9 cellular contexts compared by ENCODE assay signal in genomic region chr1:85047472-85048295, GRCh38. TPM values are rescaled to one million over a fixed set of nuclear protein-coding genes. Genes with fewer than 3 reads are reported as not detected.
DNase-seq lines count a peak whose midpoint lies in the region; ATAC-seq and TF ChIP-seq lines count a peak whose summit lies in the region.
"Had no signal": no experiment of that assay in that cellular context is flagged by ENCODE, and none has a peak within 500 bp of the region (broad histone marks: within the 10 kb centered on the region; RNA-seq: fewer than 3 reads in every experiment).

No MANE protein-coding gene starts in this region.

- H3K79me2 ChIP-seq in GM23248 (ENCODE audit: insufficient read depth): no peaks in the 10 kb centered on the region

- no peak for TF ChIP-seq EP300 in upper lobe of left lung (IDR thresholded peaks at IDR 0.05)

- WGBS in GM23248 (ENCODE audit: low coverage in 1 of 2, low lambda C conversion rate in 2 of 2, missing lambda C conversion rate in 2 of 2), 2 experiments: 16 to 18% methylated on average over 40 to 48 of the region's 55 CpGs
- 4 to 5% methylated on average over 40 to 55 of the region's 55 CpGs for WGBS in lung, 2 donors
- 6 to 8% methylated on average over 25 to 30 of the region's 55 CpGs for WGBS in upper lobe of left lung, 2 donors

- in situ Hi-C loops in GM23248 (cut with MboI) (no loop called here), brain microvascular endothelial cell (cut with HindIII; ENCODE audit: low pct_ligation_motif_present, low sequenced_read_pairs) (no loop called here)

- TF ChIP-seq CTCF in brain microvascular endothelial cell (IDR thresholded peaks at IDR 0.05; ENCODE audit: low read depth, low read length, missing control alignments) (no peak), lung (IDR thresholded peaks at IDR 0.05; ENCODE audit: control extremely low read depth, extremely low read depth) (no peak), upper lobe of left lung (IDR thresholded peaks at IDR 0.05) (no peak)

- no peaks in the 10 kb centered on the region for H3K9me3 ChIP-seq in GM23248 (ENCODE audit: low read depth)
- peaks cover 0 to 3% of the 10 kb centered on the region in 2 donors for H3K9me3 ChIP-seq in lung (ENCODE audit: control insufficient read depth in 2 of 2, insufficient read depth in 1 of 2, low read length in 1 of 2)
- no peaks in the 10 kb centered on the region for H3K9me3 ChIP-seq in upper lobe of left lung

- H3K4me3 ChIP-seq in GM23248 (peak overlapping the region; percentile 69), brain microvascular endothelial cell (ENCODE audit: low read depth, low read length) (peak overlapping the region; percentile 42), lung (peak overlapping the region; percentile 54), upper lobe of left lung (peak overlapping the region; percentile 44 to 63 (median 56))

- H3K9me2 ChIP-seq in GM23248 (ENCODE audit: insufficient read depth): no peaks in the 10 kb centered on the region

- ATAC-seq in lung (ENCODE audit: insufficient read depth, low FRiP score): peak; percentile 64
- ATAC-seq in upper lobe of left lung (ENCODE audit: low FRiP score in 2 of 2): peak; percentile 54 to 87

- no peak for TF ChIP-seq POLR2A in upper lobe of left lung (IDR thresholded peaks at IDR 0.05)

- DNase-seq in NOMO-1 treated with DMSO at 0.1 percent for 48 hours (lab: John Stamatoyannopoulos, UW; ENCODE audit: unreplicated experiment) (peak; percentile 7), NOMO-1 treated with dmso at 0.1 percent for 144 hours (lab: John Stamatoyannopoulos, UW; ENCODE audit: unreplicated experiment) (no peak), GM23248 (peak; percentile 54), LHCN-M2 (ENCODE audit: low read depth) (peak; percentile 11), brain microvascular endothelial cell (no peak), lung (ENCODE audit: low spot score) (peak; percentile 29), upper lobe of left lung (no peak), T1000 (lab: John Stamatoyannopoulos, UW) (no peak)
- DNase-seq: DND-41 had no signal

- H4K20me1 ChIP-seq in GM23248 (ENCODE audit: insufficient read depth): no peaks in the 10 kb centered on the region

- H3K27me3 ChIP-seq in GM23248 (replicated peaks; ENCODE audit: insufficient read depth) (peaks cover 33% of the 10 kb centered on the region), brain microvascular endothelial cell (replicated peaks) (peaks cover 68% of the 10 kb centered on the region), lung (ENCODE audit: control insufficient read depth, insufficient read depth) (no peaks in the 10 kb centered on the region), upper lobe of left lung (peaks cover 0 to 16% (median 6%) of the 10 kb centered on the region in 4 donors)

- H3K4me1 ChIP-seq in GM23248 (ENCODE audit: insufficient read depth) (no peaks in the 10 kb centered on the region), lung (ENCODE audit: control insufficient read depth in 2 of 2, insufficient read depth in 2 of 2, low read length in 2 of 2) (peaks cover 0 to 8% of the 10 kb centered on the region in 2 donors), upper lobe of left lung (peaks cover 15 to 18% (median 16%) of the 10 kb centered on the region in 4 donors)

- H3K9ac ChIP-seq in GM23248: peak overlapping the region; percentile 29; the same call in 1 of the 2 replicates

- no peaks in the 10 kb centered on the region for H3F3A ChIP-seq in GM23248 (ENCODE audit: insufficient read depth)

- no peak overlapping the region for H3K27ac ChIP-seq in GM23248
- no peak overlapping the region for H3K27ac ChIP-seq in brain microvascular endothelial cell
- H3K27ac ChIP-seq in lung (ENCODE audit: low read depth in 1 of 2, low read length in 1 of 2): no peak overlapping the region
- peak overlapping the region in 1 of 4 donors; percentile 60 for H3K27ac ChIP-seq in upper lobe of left lung

- peak overlapping the region; percentile 78 for H3K4me2 ChIP-seq in GM23248 (ENCODE audit: unreplicated experiment)

- H3K36me3 ChIP-seq in GM23248 (ENCODE audit: low read depth): no peaks in the 10 kb centered on the region
- H3K36me3 ChIP-seq in brain microvascular endothelial cell (replicated peaks): no peaks in the 10 kb centered on the region
- no peaks in the 10 kb centered on the region for H3K36me3 ChIP-seq in lung (ENCODE audit: control insufficient read depth in 2 of 2, insufficient read depth in 2 of 2, low read length in 2 of 2)
- H3K36me3 ChIP-seq in upper lobe of left lung: no peaks in the 10 kb centered on the region

- peak overlapping the region; percentile 87 for H2AFZ ChIP-seq in GM23248

RNA-seq across cellular contexts. Expression of gene MCOLN3, which starts 0.6 kb away (rescaled TPM):
- 0.51 and 0.54 TPM in 2 replicates for total RNA-seq in GM23248 (2014; rRNA removed; shearing (Covaris generic))
- polyA plus RNA-seq in GM23248 (2016; fragmentation: Nextera tagmentation; extraction: Ambion mirVana) (0.77 and 1.0 TPM in 2 replicates), lung (1 to 10 TPM in 1 of 2 donors, under 1 TPM in 1; 0.84 to 4.5 TPM)
- total RNA-seq in LHCN-M2 (2014; rRNA removed) (1.9 and 3.0 TPM in 2 replicates), lung (1 to 10 TPM in 1 of 2 donors, under 1 TPM in 1; 0.68 to 4.2 TPM), upper lobe of left lung (10 to 100 TPM in 1 of 6 donors, 1 to 10 TPM in 5; 5.5 to 18.9 (median 5.8) TPM)
- 0.49 TPM for polyA plus RNA-seq in LHCN-M2 (2012)

RNA-seq across cellular contexts. Expression of gene MCOLN2, which starts 50.8 kb away (rescaled TPM):
- 1.0 TPM in 1 of 2 replicates, not detected in the other for total RNA-seq in GM23248 (2014; rRNA removed; shearing (Covaris generic))
- polyA plus RNA-seq in GM23248 (2016; fragmentation: Nextera tagmentation; extraction: Ambion mirVana) (0.25 and 0.31 TPM in 2 replicates), lung (1 to 10 TPM; 4.2 to 9.8 TPM)
- total RNA-seq in LHCN-M2 (2014; rRNA removed) (0.06 and 0.34 TPM in 2 replicates), lung (10 to 100 TPM in 1 of 2 donors, 1 to 10 TPM in 1; 5.0 to 17.1 TPM), upper lobe of left lung (10 to 100 TPM in 2 of 6 donors, 1 to 10 TPM in 4; 5.8 to 41.9 (median 7.4) TPM)
- not detected for polyA plus RNA-seq in LHCN-M2 (2012)

Comparison
In these comparisons a context has a peak if more than half of its experiments do, and no peak if none do; other contexts are left out.
1. DNase-seq: peak in NOMO-1 treated with DMSO at 0.1 percent for 48 hours (single experiment), GM23248 (single experiment), LHCN-M2 (single experiment) and lung (single experiment); none in NOMO-1 treated with dmso at 0.1 percent for 144 hours (single experiment), brain microvascular endothelial cell (single experiment), upper lobe of left lung (0 of 2) and T1000 (single experiment).
2. Peak in every context shown above with its lines, with median percentiles within 50 percentile points of each other: H3K4me3 ChIP-seq.